1 cellular context compared by ENCODE assay signal in genomic region chr18:48778344-48779011, GRCh38.
TF ChIP-seq lines count a peak whose summit lies in the region.

No MANE protein-coding gene starts in this region.

TF ChIP-seq in GM12878, 131 proteins besides CTCF, POLR2A, EP300 and RAD21 (continued from another document):
- peak; percentile 26 for TF ChIP-seq RELB (IDR thresholded peaks at IDR 0.05; ENCODE audit: low read depth)
- peak; percentile 68; the same call in 1 of the 2 replicates for TF ChIP-seq GATAD2B (conservative IDR thresholded peaks at IDR 0.05; ENCODE audit: low read depth)
- no peak for TF ChIP-seq BHLHE40 (IDR thresholded peaks at IDR 0.05; ENCODE audit: borderline replicate concordance in 1 of 2, low read depth in 2 of 2, low read length in 1 of 2)
- no peak for TF ChIP-seq CBX3 (IDR thresholded peaks at IDR 0.05; ENCODE audit: borderline replicate concordance, low read depth)
- no peak for TF ChIP-seq SP1 (IDR thresholded peaks at IDR 0.05; ENCODE audit: low read depth, low read length)
- peak; percentile 87 for TF ChIP-seq TCF12 (IDR thresholded peaks at IDR 0.05; ENCODE audit: low read depth, low read length)
- no peak for TF ChIP-seq BRCA1 (IDR thresholded peaks at IDR 0.05; ENCODE audit: low read depth, low read length)
- TF ChIP-seq RAD51 (IDR thresholded peaks at IDR 0.05): no peak
- no peak for TF ChIP-seq STAT3 (IDR thresholded peaks at IDR 0.05; ENCODE audit: low read depth, low read length)
- TF ChIP-seq ZSCAN29 (IDR thresholded peaks at IDR 0.05): no peak
- peak; percentile 34; the same call in 1 of the 2 replicates for TF ChIP-seq EED (IDR thresholded peaks at IDR 0.05; ENCODE audit: low read depth)
- TF ChIP-seq IRF4 (IDR thresholded peaks at IDR 0.05; ENCODE audit: low read depth, low read length): no peak
- no peak for TF ChIP-seq YBX1 (IDR thresholded peaks at IDR 0.05)
- TF ChIP-seq PML (IDR thresholded peaks at IDR 0.05; ENCODE audit: low read length): no peak
- TF ChIP-seq POU2F2 (IDR thresholded peaks at IDR 0.05; ENCODE audit: borderline replicate concordance, low read depth, low read length): no peak
- no peak for TF ChIP-seq PAX5 (IDR thresholded peaks at IDR 0.05; ENCODE audit: borderline replicate concordance, low read depth, low read length)
- TF ChIP-seq NBN (IDR thresholded peaks at IDR 0.05): peak; percentile 52; the same call in 1 of the 2 replicates
- TF ChIP-seq POLR2AphosphoS5 (IDR thresholded peaks at IDR 0.05; ENCODE audit: low read length): no peak
- TF ChIP-seq, protein P1, sequence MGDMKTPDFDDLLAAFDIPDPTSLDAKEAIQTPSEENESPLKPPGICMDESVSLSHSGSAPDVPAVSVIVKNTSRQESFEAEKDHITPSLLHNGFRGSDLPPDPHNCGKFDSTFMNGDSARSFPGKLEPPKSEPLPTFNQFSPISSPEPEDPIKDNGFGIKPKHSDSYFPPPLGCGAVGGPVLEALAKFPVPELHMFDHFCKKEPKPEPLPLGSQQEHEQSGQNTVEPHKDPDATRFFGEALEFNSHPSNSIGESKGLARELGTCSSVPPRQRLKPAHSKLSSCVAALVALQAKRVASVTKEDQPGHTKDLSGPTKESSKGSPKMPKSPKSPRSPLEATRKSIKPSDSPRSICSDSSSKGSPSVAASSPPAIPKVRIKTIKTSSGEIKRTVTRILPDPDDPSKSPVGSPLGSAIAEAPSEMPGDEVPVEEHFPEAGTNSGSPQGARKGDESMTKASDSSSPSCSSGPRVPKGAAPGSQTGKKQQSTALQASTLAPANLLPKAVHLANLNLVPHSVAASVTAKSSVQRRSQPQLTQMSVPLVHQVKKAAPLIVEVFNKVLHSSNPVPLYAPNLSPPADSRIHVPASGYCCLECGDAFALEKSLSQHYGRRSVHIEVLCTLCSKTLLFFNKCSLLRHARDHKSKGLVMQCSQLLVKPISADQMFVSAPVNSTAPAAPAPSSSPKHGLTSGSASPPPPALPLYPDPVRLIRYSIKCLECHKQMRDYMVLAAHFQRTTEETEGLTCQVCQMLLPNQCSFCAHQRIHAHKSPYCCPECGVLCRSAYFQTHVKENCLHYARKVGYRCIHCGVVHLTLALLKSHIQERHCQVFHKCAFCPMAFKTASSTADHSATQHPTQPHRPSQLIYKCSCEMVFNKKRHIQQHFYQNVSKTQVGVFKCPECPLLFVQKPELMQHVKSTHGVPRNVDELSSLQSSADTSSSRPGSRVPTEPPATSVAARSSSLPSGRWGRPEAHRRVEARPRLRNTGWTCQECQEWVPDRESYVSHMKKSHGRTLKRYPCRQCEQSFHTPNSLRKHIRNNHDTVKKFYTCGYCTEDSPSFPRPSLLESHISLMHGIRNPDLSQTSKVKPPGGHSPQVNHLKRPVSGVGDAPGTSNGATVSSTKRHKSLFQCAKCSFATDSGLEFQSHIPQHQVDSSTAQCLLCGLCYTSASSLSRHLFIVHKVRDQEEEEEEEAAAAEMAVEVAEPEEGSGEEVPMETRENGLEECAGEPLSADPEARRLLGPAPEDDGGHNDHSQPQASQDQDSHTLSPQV (IDR thresholded peaks at IDR 0.05): no peak
- TF ChIP-seq NFXL1 (IDR thresholded peaks at IDR 0.05; ENCODE audit: borderline replicate concordance): no peak
- no peak for TF ChIP-seq CBFB (IDR thresholded peaks at IDR 0.05; ENCODE audit: low read depth)
- TF ChIP-seq DPF2 (IDR thresholded peaks at IDR 0.05): peak; percentile 29; the same call in 1 of the 2 replicates
- TF ChIP-seq IKZF1 (conservative IDR thresholded peaks at IDR 0.05): peak; percentile 71
- TF ChIP-seq RFX5 (IDR thresholded peaks at IDR 0.05; ENCODE audit: low read depth, low read length): no peak
- TF ChIP-seq SUZ12 (IDR thresholded peaks at IDR 0.05; ENCODE audit: unreplicated experiment): no peak
- no peak for TF ChIP-seq HDAC6 (IDR thresholded peaks at IDR 0.05; ENCODE audit: unreplicated experiment)
- peak; percentile 75 for TF ChIP-seq PBX3 (IDR thresholded peaks at IDR 0.05; ENCODE audit: insufficient replicate concordance, low read depth, low read length)
- TF ChIP-seq ZNF24 (IDR thresholded peaks at IDR 0.05): no peak
- TF ChIP-seq JUNB (IDR thresholded peaks at IDR 0.05): no peak
- peak; percentile 53 for TF ChIP-seq MTA2 (IDR thresholded peaks at IDR 0.05; ENCODE audit: low read depth)
- TF ChIP-seq, protein P2, sequence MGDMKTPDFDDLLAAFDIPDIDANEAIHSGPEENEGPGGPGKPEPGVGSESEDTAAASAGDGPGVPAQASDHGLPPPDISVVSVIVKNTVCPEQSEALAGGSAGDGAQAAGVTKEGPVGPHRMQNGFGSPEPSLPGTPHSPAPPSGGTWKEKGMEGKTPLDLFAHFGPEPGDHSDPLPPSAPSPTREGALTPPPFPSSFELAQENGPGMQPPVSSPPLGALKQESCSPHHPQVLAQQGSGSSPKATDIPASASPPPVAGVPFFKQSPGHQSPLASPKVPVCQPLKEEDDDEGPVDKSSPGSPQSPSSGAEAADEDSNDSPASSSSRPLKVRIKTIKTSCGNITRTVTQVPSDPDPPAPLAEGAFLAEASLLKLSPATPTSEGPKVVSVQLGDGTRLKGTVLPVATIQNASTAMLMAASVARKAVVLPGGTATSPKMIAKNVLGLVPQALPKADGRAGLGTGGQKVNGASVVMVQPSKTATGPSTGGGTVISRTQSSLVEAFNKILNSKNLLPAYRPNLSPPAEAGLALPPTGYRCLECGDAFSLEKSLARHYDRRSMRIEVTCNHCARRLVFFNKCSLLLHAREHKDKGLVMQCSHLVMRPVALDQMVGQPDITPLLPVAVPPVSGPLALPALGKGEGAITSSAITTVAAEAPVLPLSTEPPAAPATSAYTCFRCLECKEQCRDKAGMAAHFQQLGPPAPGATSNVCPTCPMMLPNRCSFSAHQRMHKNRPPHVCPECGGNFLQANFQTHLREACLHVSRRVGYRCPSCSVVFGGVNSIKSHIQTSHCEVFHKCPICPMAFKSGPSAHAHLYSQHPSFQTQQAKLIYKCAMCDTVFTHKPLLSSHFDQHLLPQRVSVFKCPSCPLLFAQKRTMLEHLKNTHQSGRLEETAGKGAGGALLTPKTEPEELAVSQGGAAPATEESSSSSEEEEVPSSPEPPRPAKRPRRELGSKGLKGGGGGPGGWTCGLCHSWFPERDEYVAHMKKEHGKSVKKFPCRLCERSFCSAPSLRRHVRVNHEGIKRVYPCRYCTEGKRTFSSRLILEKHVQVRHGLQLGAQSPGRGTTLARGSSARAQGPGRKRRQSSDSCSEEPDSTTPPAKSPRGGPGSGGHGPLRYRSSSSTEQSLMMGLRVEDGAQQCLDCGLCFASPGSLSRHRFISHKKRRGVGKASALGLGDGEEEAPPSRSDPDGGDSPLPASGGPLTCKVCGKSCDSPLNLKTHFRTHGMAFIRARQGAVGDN (IDR thresholded peaks at IDR 0.05): no peak
- TF ChIP-seq CREM (IDR thresholded peaks at IDR 0.05; ENCODE audit: low read depth): no peak
- no peak for TF ChIP-seq MYC (IDR thresholded peaks at IDR 0.05; ENCODE audit: insufficient read depth, insufficient read length, insufficient replicate concordance, low read length, severe bottlenecking)
- TF ChIP-seq, protein P3, sequence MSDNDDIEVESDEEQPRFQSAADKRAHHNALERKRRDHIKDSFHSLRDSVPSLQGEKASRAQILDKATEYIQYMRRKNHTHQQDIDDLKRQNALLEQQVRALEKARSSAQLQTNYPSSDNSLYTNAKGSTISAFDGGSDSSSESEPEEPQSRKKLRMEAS (IDR thresholded peaks at IDR 0.05; ENCODE audit: low read depth, low read length): no peak
TF ChIP-seq in GM12878: peak in this region for 23.
